Comparison of ENCODE assay signal across 16 cellular contexts in genomic region chr16:14232106-14232890, GRCh38.
A peak's percentile ranks its signal among the peaks of the same experiment; 100 is the strongest.
DNase-seq lines count a peak whose midpoint lies in the region; FAIRE-seq and TF ChIP-seq lines count a peak whose summit lies in the region.
"Had no signal": no experiment of that assay in that cellular context is flagged by ENCODE, and none has a peak within 500 bp of the region (broad histone marks: within the 10 kb centered on the region; RNA-seq: fewer than 3 reads in every experiment).

No MANE protein-coding gene starts in this region.

- no peak for TF ChIP-seq CTCF in A673 (conservative IDR thresholded peaks at IDR 0.05; ENCODE audit: low read depth, low read length)
- TF ChIP-seq CTCF in tibial nerve (IDR thresholded peaks at IDR 0.05), result no peak
- TF ChIP-seq CTCF in Caco-2 (IDR thresholded peaks at IDR 0.05; ENCODE audit: insufficient read depth in 1 of 2, low read depth in 1 of 2, low read length in 1 of 2, severe bottlenecking in 1 of 2, unreplicated experiment in 1 of 2), result no peak

- no peak overlapping the region for H3K4me3 ChIP-seq in A673 (ENCODE audit: low read depth, low read length, poor library complexity, severe bottlenecking)
- no peak overlapping the region for H3K4me3 ChIP-seq in tibial nerve
- no peak overlapping the region for H3K4me3 ChIP-seq in Caco-2 (ENCODE audit: low read depth, low read length)
- H3K4me3 ChIP-seq: upper lobe of left lung had no signal

- TF ChIP-seq EP300 in tibial nerve (IDR thresholded peaks at IDR 0.05), result no peak

- no peak overlapping the region for H3K4me3 Mint-ChIP-seq in Caco-2 (ENCODE audit: unreplicated experiment)
- H3K4me3 Mint-ChIP-seq: activated CD4-positive, alpha-beta memory T cell treated with anti-CD3 and anti-CD28 coated beads, Interleukin-2, amount 10 ng/mL, durations not matched to agents 7 days and 5 days; CD8-positive, alpha-beta memory T cell had no signal

- POLR2A ChIA-PET in A673 (lab: Charles Lee; ENCODE audit: low non-redundant PET), result no interaction called here
- POLR2A ChIA-PET in Caco-2 (lab: Charles Lee), result no interaction called here

- TF ChIP-seq POLR2A in tibial nerve (IDR thresholded peaks at IDR 0.05), result no peak

- 50 to 63% methylated on average over 9 of the region's 9 CpGs for WGBS in tibial nerve, 2 donors

- intact Hi-C loops in A673 (cut with micrococcal nuclease; ENCODE audit: unreplicated experiment), result no loop called here
- intact Hi-C loops in Caco-2 (cut with micrococcal nuclease; ENCODE audit: unreplicated experiment), result no loop called here

- H3K27me3 Mint-ChIP-seq in Caco-2 (ENCODE audit: insufficient read depth, unreplicated experiment), result no peaks in the 10 kb centered on the region
- H3K27me3 Mint-ChIP-seq: activated CD4-positive, alpha-beta memory T cell treated with anti-CD3 and anti-CD28 coated beads, Interleukin-2, amount 10 ng/mL, durations not matched to agents 7 days and 5 days; CD8-positive, alpha-beta memory T cell had no signal

- CTCF ChIA-PET in A673 (lab: Charles Lee) (no interaction called here), Caco-2 (lab: Charles Lee) (interaction anchor here (0.6 kb wide), 1 partner anchor 263 kb away, joined by 4 read pairs; no protein-coding TSS in a partner anchor)

- H3K4me1 ChIP-seq in A673 (ENCODE audit: insufficient read depth, low read length, poor library complexity, severe bottlenecking), result no peaks in the 10 kb centered on the region
- H3K4me1 ChIP-seq in tibial nerve, result peaks cover 0 to 6% (median 0%) of the 10 kb centered on the region in 4 donors
- peaks cover 17% of the 10 kb centered on the region for H3K4me1 ChIP-seq in Caco-2

- H3K27ac ChIP-seq in A673 (ENCODE audit: low read depth, low read length, poor library complexity, severe bottlenecking), result no peak overlapping the region
- no peak overlapping the region for H3K27ac ChIP-seq in tibial nerve
- H3K27ac ChIP-seq in caudate nucleus (ENCODE audit: low read depth, low read length), result no peak overlapping the region
- H3K27ac ChIP-seq: upper lobe of left lung had no signal

- BruUV-seq in A673 (replicated peaks; lab: Mats Ljungman, UMichigan) (no TSS peak), Caco-2 (replicated peaks; lab: Mats Ljungman, UMichigan) (no TSS peak)

- H3K27me3 ChIP-seq in A673 (replicated peaks; ENCODE audit: insufficient read depth, low read depth, low read length, poor library complexity), result no peaks in the 10 kb centered on the region
- no peaks in the 10 kb centered on the region for H3K27me3 ChIP-seq in tibial nerve
- no peaks in the 10 kb centered on the region for H3K27me3 ChIP-seq in Caco-2 (replicated peaks; ENCODE audit: control insufficient read depth, insufficient read depth, low read length)
- H3K27me3 ChIP-seq: upper lobe of left lung had no signal

- no peak overlapping the region for H3K27ac Mint-ChIP-seq in Caco-2 (ENCODE audit: unreplicated experiment)
- H3K27ac Mint-ChIP-seq: activated CD4-positive, alpha-beta memory T cell treated with anti-CD3 and anti-CD28 coated beads, Interleukin-2, amount 10 ng/mL, durations not matched to agents 7 days and 5 days; CD8-positive, alpha-beta memory T cell had no signal

- no peaks in the 10 kb centered on the region for H3K9me3 Mint-ChIP-seq in Caco-2 (ENCODE audit: unreplicated experiment)
- H3K9me3 Mint-ChIP-seq: activated CD4-positive, alpha-beta memory T cell treated with anti-CD3 and anti-CD28 coated beads, Interleukin-2, amount 10 ng/mL, durations not matched to agents 7 days and 5 days; CD8-positive, alpha-beta memory T cell had no signal

- DNase-seq in A673 (ENCODE audit: low spot score) (peak; percentile 4), NCI-H1417 treated with DMSO at 0.1 percent for 48 hours (lab: John Stamatoyannopoulos, UW) (peak; percentile 81), amniotic epithelial cell (ENCODE audit: low read depth) (peak; percentile 43), tibial nerve (ENCODE audit: low spot score in 2 of 2) (no peak), Caco-2 (no peak), caudate nucleus (lab: John Stamatoyannopoulos, UW) (no peak)
- no peak for DNase-seq in NK-92 treated with Interleukin-12 subunit alpha and Interleukin-12 subunit beta, amount 100 ng/mL, for 24 hours (lab: John Stamatoyannopoulos, UW)
- DNase-seq: activated CD4-positive, alpha-beta memory T cell treated with anti-CD3 and anti-CD28 coated beads, Interleukin-2, amount 10 ng/mL, durations not matched to agents 7 days and 5 days; CD8-positive, alpha-beta memory T cell; H7; islet precursor cell; NCI-H2171 treated with DMSO at 0.1 percent for 48 hours; small intestine; upper lobe of left lung had no signal

- H3K4me1 Mint-ChIP-seq in Caco-2 (ENCODE audit: low read depth, unreplicated experiment), result no peaks in the 10 kb centered on the region
- H3K4me1 Mint-ChIP-seq: activated CD4-positive, alpha-beta memory T cell treated with anti-CD3 and anti-CD28 coated beads, Interleukin-2, amount 10 ng/mL, durations not matched to agents 7 days and 5 days; CD8-positive, alpha-beta memory T cell had no signal

- H3K36me3 Mint-ChIP-seq in Caco-2 (ENCODE audit: insufficient read depth, unreplicated experiment), result peaks cover 19% of the 10 kb centered on the region

- H3K9me3 ChIP-seq in A673 (ENCODE audit: low read depth, low read length, poor library complexity, severe bottlenecking) (no peaks in the 10 kb centered on the region), tibial nerve (no peaks in the 10 kb centered on the region), Caco-2 (no peaks in the 10 kb centered on the region)
- H3K9me3 ChIP-seq: upper lobe of left lung had no signal

- H3K36me3 ChIP-seq in A673 (ENCODE audit: insufficient read depth, low read length, poor library complexity, severe bottlenecking) (no peaks in the 10 kb centered on the region), tibial nerve (peaks cover 0 to 44% (median 0%) of the 10 kb centered on the region in 3 donors), Caco-2 (ENCODE audit: control insufficient read depth, insufficient read depth, low read length) (no peaks in the 10 kb centered on the region)

- peak; percentile 98 for FAIRE-seq in islet of Langerhans (lab: Jason Lieb, UNC)
- FAIRE-seq: colon, small intestine had no signal

Comparison
In these comparisons a context has a peak if more than half of its experiments do, and no peak if none do; other contexts are left out.
1. DNase-seq: peak in A673 (single experiment), NCI-H1417 treated with DMSO at 0.1 percent for 48 hours (single experiment) and amniotic epithelial cell (single experiment); none in NK-92 treated with Interleukin-12 subunit alpha and Interleukin-12 subunit beta, amount 100 ng/mL, for 24 hours (single experiment), tibial nerve (0 of 2), Caco-2 (0 of 2) and caudate nucleus (0 of 61).